7 cellular contexts compared by ENCODE assay signal in the genomic region with DNA sequence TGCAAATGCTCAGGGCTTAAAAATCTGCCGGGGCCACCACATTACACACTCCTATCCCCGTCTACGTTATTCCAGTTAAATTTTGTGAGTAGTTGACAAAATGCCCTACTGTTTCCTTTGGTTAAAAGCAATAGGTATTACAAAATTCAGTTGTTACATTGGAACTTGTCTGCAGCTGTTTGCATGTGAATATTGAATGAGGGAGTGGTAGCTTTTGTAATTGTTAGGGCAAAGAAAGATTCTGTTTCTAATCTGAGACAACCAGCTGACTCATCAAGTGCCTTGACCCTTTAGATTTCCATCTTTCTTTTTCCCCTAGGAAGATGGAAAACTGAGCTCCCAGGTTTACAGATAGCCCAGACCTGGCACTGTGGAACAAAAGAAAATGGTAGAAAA. TPM values are rescaled to one million over a fixed set of nuclear protein-coding genes. Genes with fewer than 3 reads are reported as not detected.
DNase-seq lines count a peak whose midpoint lies in the region; ATAC-seq and TF ChIP-seq lines count a peak whose summit lies in the region.

No MANE protein-coding gene starts in this region.

- H3F3A ChIP-seq in GM23248 (ENCODE audit: insufficient read depth), result peaks cover 60% of the 10 kb centered on the region

- H3K4me1 ChIP-seq in GM23248 (ENCODE audit: insufficient read depth) (peaks cover 59% of the 10 kb centered on the region), skeletal muscle satellite cell (ENCODE audit: control insufficient read depth, insufficient read depth, low read length) (peaks cover 59% of the 10 kb centered on the region)

- H3K36me3 ChIP-seq in GM23248 (ENCODE audit: low read depth) (peaks cover 6% of the 10 kb centered on the region), skeletal muscle satellite cell (ENCODE audit: insufficient read depth, low read length) (peaks cover 21% of the 10 kb centered on the region)

- POLR2A ChIA-PET in RWPE1 (lab: Yijun Ruan, JAX; ENCODE audit: low non-redundant PET), result interaction anchor here (0.7 to 1.1 kb wide), 2 partner anchors 31 to 38 kb away, joined by 3 read pairs; a partner anchor contains a TSS

- no peak overlapping the region for H2AFZ ChIP-seq in GM23248

- no peak for ATAC-seq in HG02852 (IDR thresholded peaks at IDR 0.05; ENCODE audit: unreplicated experiment)

- WGBS in GM23248 (ENCODE audit: low coverage in 1 of 2, low lambda C conversion rate in 2 of 2, missing lambda C conversion rate in 2 of 2), 2 experiments, result 0 to 1% methylated on average over 3 of the region's 3 CpGs

- H3K4me2 ChIP-seq in GM23248 (ENCODE audit: unreplicated experiment), result peak overlapping the region; percentile 52
- peak overlapping the region; percentile 71 for H3K4me2 ChIP-seq in skeletal muscle satellite cell (ENCODE audit: low read length)

- H3K4me3 ChIP-seq in GM23248, result peak overlapping the region; percentile 32
- peak overlapping the region; percentile 3 for H3K4me3 ChIP-seq in skeletal muscle satellite cell (ENCODE audit: low read length)

- TF ChIP-seq CTCF in RWPE1 (conservative IDR thresholded peaks at IDR 0.05; ENCODE audit: low read depth), result no peak

- in situ Hi-C loops in GM23248 (cut with MboI), result no loop called here

- DNase-seq in GM23248 (peak; percentile 74), RWPE1 (ENCODE audit: low spot score) (peak; percentile 56), fibroblast of peridontal ligament (ENCODE audit: extremely low read depth) (peak; percentile 87), occipital lobe (lab: John Stamatoyannopoulos, UW) (no peak)
- no peak for DNase-seq in stimulated activated CD4-positive, alpha-beta T cell treated with anti-CD3 and anti-CD28 coated beads, Interleukin-2, amount 100 ng/mL, for 48 hours

- H3K79me2 ChIP-seq in GM23248 (ENCODE audit: insufficient read depth), result peaks cover 75% of the 10 kb centered on the region

- H3K9me3 ChIP-seq in GM23248 (ENCODE audit: low read depth) (no peaks in the 10 kb centered on the region), skeletal muscle satellite cell (replicated peaks; ENCODE audit: low read length) (no peaks in the 10 kb centered on the region)

- CTCF ChIA-PET in RWPE1 (lab: Yijun Ruan, JAX), result interaction anchor here (0.5 to 2.8 kb wide), 23 partner anchors 9 to 928 kb away, joined by 3 to 39 read pairs (median 4); a partner anchor contains a TSS

- peak overlapping the region; percentile 84 for H3K27ac ChIP-seq in GM23248
- H3K27ac ChIP-seq in RWPE1, result peak overlapping the region; percentile 89

- H3K27me3 ChIP-seq in GM23248 (replicated peaks; ENCODE audit: insufficient read depth) (no peaks in the 10 kb centered on the region), skeletal muscle satellite cell (ENCODE audit: control insufficient read depth, insufficient read depth, low read length) (no peaks in the 10 kb centered on the region)

- H3K9ac ChIP-seq in GM23248 (peak overlapping the region; percentile 64), skeletal muscle satellite cell (ENCODE audit: low read depth, low read length) (peak overlapping the region; percentile 32)

- H4K20me1 ChIP-seq in GM23248 (ENCODE audit: insufficient read depth), result peaks cover 26% of the 10 kb centered on the region

- no peaks in the 10 kb centered on the region for H3K9me2 ChIP-seq in GM23248 (ENCODE audit: insufficient read depth)

RNA-seq across cellular contexts. Expression of a gene that starts 30.2 kb away (rescaled TPM):
- 8.0 and 9.5 TPM in 2 replicates for total RNA-seq in GM23248 (2014; rRNA removed; shearing (Covaris generic))
- 5.8 and 6.3 TPM in 2 replicates for polyA plus RNA-seq in GM23248 (2016; fragmentation: Nextera tagmentation; extraction: Ambion mirVana)
- total RNA-seq in skeletal muscle satellite cell (2012; rRNA removed), result 5.8 and 6.6 TPM in 2 replicates
- 9.4 TPM for total RNA-seq in occipital lobe

RNA-seq across cellular contexts. Expression of a gene that starts 31.0 kb away (rescaled TPM):
- total RNA-seq in GM23248 (2014; rRNA removed; shearing (Covaris generic)), result 3.7 and 6.6 TPM in 2 replicates
- polyA plus RNA-seq in GM23248 (2016; fragmentation: Nextera tagmentation; extraction: Ambion mirVana), result 1.6 and 2.0 TPM in 2 replicates
- total RNA-seq in skeletal muscle satellite cell (2012; rRNA removed), result not detected in 2 replicates
- 1.7 TPM for total RNA-seq in occipital lobe

RNA-seq across cellular contexts. Expression of a gene that starts 43.9 kb away (rescaled TPM):
- 139 and 143 TPM in 2 replicates for total RNA-seq in GM23248 (2014; rRNA removed; shearing (Covaris generic))
- polyA plus RNA-seq in GM23248 (2016; fragmentation: Nextera tagmentation; extraction: Ambion mirVana), result 28.0 and 28.9 TPM in 2 replicates
- 141 and 148 TPM in 2 replicates for total RNA-seq in skeletal muscle satellite cell (2012; rRNA removed)
- total RNA-seq in occipital lobe, result 47.4 TPM

RNA-seq across cellular contexts. Expression of a gene that starts 57.9 kb away (rescaled TPM):
- 211 and 228 TPM in 2 replicates for total RNA-seq in GM23248 (2014; rRNA removed; shearing (Covaris generic))
- 265 and 310 TPM in 2 replicates for polyA plus RNA-seq in GM23248 (2016; fragmentation: Nextera tagmentation; extraction: Ambion mirVana)
- total RNA-seq in skeletal muscle satellite cell (2012; rRNA removed), result 416 and 1,062 TPM in 2 replicates
- total RNA-seq in occipital lobe, result 53.5 TPM

Comparison
In these comparisons a context has a peak if more than half of its experiments do, and no peak if none do; other contexts are left out.
1. DNase-seq: peak in GM23248 (single experiment), RWPE1 (single experiment) and fibroblast of peridontal ligament (single experiment); none in stimulated activated CD4-positive, alpha-beta T cell treated with anti-CD3 and anti-CD28 coated beads, Interleukin-2, amount 100 ng/mL, for 48 hours (0 of 2) and occipital lobe (single experiment).